In genomic region chr2:51673628-51674027, GRCh38 we compare ENCODE assay signal across 22 cellular contexts.
"Had no signal": no experiment of that assay in that cellular context is flagged by ENCODE, and none has a peak within 500 bp of the region (broad histone marks: within the 10 kb centered on the region; RNA-seq: fewer than 3 reads in every experiment).

No MANE protein-coding gene starts in this region.

- H3K36me3 ChIP-seq: cardiac muscle cell, heart right ventricle, right atrium auricular region, upper lobe of right lung had no signal

- H3K9me3 Mint-ChIP-seq: dendritic cell treated with granulocyte-macrophage colony-stimulating factor and Interleukin-4, amounts not matched to agents 40 ng/mL and 50 ng/mL, for 4 days; memory B cell; neural crest cell had no signal

- H3K4me3 Mint-ChIP-seq: activated CD4-positive, alpha-beta memory T cell treated with anti-CD3 and anti-CD28 coated beads for 36 hours; activated naive CD4-positive, alpha-beta T cell treated with anti-CD3 and anti-CD28 coated beads, Interleukin-2, amount 10 ng/mL, durations not matched to agents 7 days and 5 days; activated T-cell treated with anti-CD3 and anti-CD28 coated beads, Interleukin-2, amount 50 U/mL, for 72 hours; dendritic cell treated with granulocyte-macrophage colony-stimulating factor and Interleukin-4, amounts not matched to agents 40 ng/mL and 50 ng/mL, for 4 days; memory B cell; naive B cell; neural crest cell had no signal

- H3K4me1 Mint-ChIP-seq: activated naive CD4-positive, alpha-beta T cell treated with anti-CD3 and anti-CD28 coated beads, Interleukin-2, amount 10 ng/mL, durations not matched to agents 7 days and 5 days; memory B cell; naive B cell; neural crest cell had no signal

- H3K4me1 ChIP-seq: body of pancreas, heart right ventricle, right atrium auricular region, upper lobe of right lung had no signal

- H3K4me3 ChIP-seq: body of pancreas, cardiac muscle cell, heart right ventricle, right atrium auricular region, upper lobe of right lung had no signal

- ATAC-seq: activated T-cell treated with anti-CD3 and anti-CD28 coated beads, Interleukin-2, amount 50 U/mL, for 72 hours; body of pancreas; heart right ventricle; upper lobe of right lung had no signal

- H3K27me3 Mint-ChIP-seq: activated CD4-positive, alpha-beta memory T cell treated with anti-CD3 and anti-CD28 coated beads for 36 hours; activated naive CD4-positive, alpha-beta T cell treated with anti-CD3 and anti-CD28 coated beads, Interleukin-2, amount 10 ng/mL, durations not matched to agents 7 days and 5 days; dendritic cell treated with granulocyte-macrophage colony-stimulating factor and Interleukin-4, amounts not matched to agents 40 ng/mL and 50 ng/mL, for 4 days; memory B cell; naive B cell; progenitor cell of endocrine pancreas had no signal

- H3K27ac ChIP-seq: body of pancreas, cardiac muscle cell, heart right ventricle, right atrium auricular region, upper lobe of right lung had no signal

- H3K27ac Mint-ChIP-seq: activated CD4-positive, alpha-beta memory T cell treated with anti-CD3 and anti-CD28 coated beads for 36 hours; activated naive CD4-positive, alpha-beta T cell treated with anti-CD3 and anti-CD28 coated beads, Interleukin-2, amount 10 ng/mL, durations not matched to agents 7 days and 5 days; activated T-cell treated with anti-CD3 and anti-CD28 coated beads, Interleukin-2, amount 50 U/mL, for 72 hours; dendritic cell treated with granulocyte-macrophage colony-stimulating factor and Interleukin-4, amounts not matched to agents 40 ng/mL and 50 ng/mL, for 4 days; memory B cell; naive B cell; progenitor cell of endocrine pancreas had no signal

- DNase-seq: activated CD4-positive, alpha-beta memory T cell treated with anti-CD3 and anti-CD28 coated beads for 36 hours; activated CD4-positive, alpha-beta T cell treated with anti-CD3 and anti-CD28 coated beads for 4 hours; activated effector memory CD4-positive, alpha-beta T cell treated with anti-CD3 and anti-CD28 coated beads, Interleukin-2, amount 50 U/mL, for 16 hours; activated naive CD4-positive, alpha-beta T cell treated with anti-CD3 and anti-CD28 coated beads, Interleukin-2, amount 10 ng/mL, durations not matched to agents 7 days and 5 days; activated T-cell treated with anti-CD3 and anti-CD28 coated beads, Interleukin-2, amount 50 U/mL, for 72 hours; amygdala; body of pancreas; effector CD4-positive, alpha-beta T cell; erythroblast; foreskin fibroblast; heart right ventricle; naive B cell; stimulated activated CD4-positive, alpha-beta T cell treated with anti-CD3 and anti-CD28 coated beads, Interleukin-4, amount 100 ng/mL, for 24 hours; stimulated activated naive CD4-positive, alpha-beta T cell treated with Interleukin-2 at 50 U/mL for 16 hours; T-helper 1 cell; upper lobe of right lung had no signal

- H3K9me3 ChIP-seq: body of pancreas, heart right ventricle, right atrium auricular region, upper lobe of right lung had no signal

- H3K36me3 Mint-ChIP-seq: activated CD4-positive, alpha-beta memory T cell treated with anti-CD3 and anti-CD28 coated beads for 36 hours; activated naive CD4-positive, alpha-beta T cell treated with anti-CD3 and anti-CD28 coated beads, Interleukin-2, amount 10 ng/mL, durations not matched to agents 7 days and 5 days; memory B cell; naive B cell had no signal

- H3K27me3 ChIP-seq: body of pancreas, cardiac muscle cell, heart right ventricle, right atrium auricular region, upper lobe of right lung had no signal
